Comparison of ENCODE assay signal across 14 cellular contexts in genomic region chr11:9017773-9018172, GRCh38. TPM values are rescaled to one million over a fixed set of nuclear protein-coding genes. Genes with fewer than 3 reads are reported as not detected.
DNase-seq lines count a peak whose midpoint lies in the region; ATAC-seq, FAIRE-seq and TF ChIP-seq lines count a peak whose summit lies in the region.
"Had no signal": no experiment of that assay in that cellular context is flagged by ENCODE, and none has a peak within 500 bp of the region (broad histone marks: within the 10 kb centered on the region; RNA-seq: fewer than 3 reads in every experiment).

No MANE protein-coding gene starts in this region.

- H3K9me3 ChIP-seq in sigmoid colon (no peaks in the 10 kb centered on the region), kidney (ENCODE audit: control insufficient read depth in 1 of 2, low read length in 2 of 2) (no peaks in the 10 kb centered on the region)
- H3K9me3 ChIP-seq: ovary had no signal

- H3K4me3 ChIP-seq in sigmoid colon (no peak overlapping the region), kidney (ENCODE audit: low read length in 2 of 2) (no peak overlapping the region)
- H3K4me3 ChIP-seq: ovary had no signal

- DNase-seq in GM04504 (ENCODE audit: low read depth) (peak; percentile 74), SIG-M5 treated with dmso at 0.1 percent for 504 hours (lab: John Stamatoyannopoulos, UW; ENCODE audit: unreplicated experiment) (peak; percentile 87), germinal center (ENCODE audit: low spot score) (peak; percentile 11), sigmoid colon (peak; percentile 88), NCI-H2227 (lab: John Stamatoyannopoulos, UW; ENCODE audit: unreplicated experiment) (no peak), kidney (no peak)
- DNase-seq in stimulated activated CD4-positive, alpha-beta T cell treated with anti-CD3 and anti-CD28 coated beads, Interleukin-1b, Interleukin-23, amount 100 ng/mL, for 48 hours, result no peak
- DNase-seq: activated T-cell treated with anti-CD3 and anti-CD28 coated beads, Interleukin-2, amount 50 U/mL, for 4 hours; COR-L47; HCEC 1CT; NCI-H226; ovary; T-helper 1 cell had no signal

- H3K9ac ChIP-seq in kidney (ENCODE audit: low read length in 2 of 2), result no peak overlapping the region

- H3K27ac ChIP-seq in sigmoid colon (no peak overlapping the region), kidney (ENCODE audit: low read depth in 2 of 2, low read length in 2 of 2) (no peak overlapping the region)
- H3K27ac ChIP-seq: ovary had no signal

- TF ChIP-seq EP300 in sigmoid colon (IDR thresholded peaks at IDR 0.05), result no peak

- ATAC-seq in GM21786 (IDR thresholded peaks at IDR 0.05; ENCODE audit: unreplicated experiment), result no peak
- ATAC-seq: activated T-cell treated with anti-CD3 and anti-CD28 coated beads, Interleukin-2, amount 50 U/mL, for 4 hours had no signal

- no peaks in the 10 kb centered on the region for H3K27me3 ChIP-seq in sigmoid colon
- H3K27me3 ChIP-seq: ovary had no signal

- 67 to 77% methylated on average over 5 of the region's 5 CpGs for WGBS in sigmoid colon, 2 donors

- no peak for TF ChIP-seq POLR2A in sigmoid colon (IDR thresholded peaks at IDR 0.05)

- intact Hi-C loops in sigmoid colon (cut with DNase I), result loop anchor here (5.0 kb wide), 1 partner anchor 75 kb away; the partner anchor contains the start of gene SCUBE2
- intact Hi-C loops in kidney (cut with DNase I), result loop anchor here (10.0 kb wide), 1 partner anchor 117 kb away; no protein-coding TSS in a partner anchor

- H3K4me1 ChIP-seq in sigmoid colon (peaks cover 0 to 26% (median 12%) of the 10 kb centered on the region in 4 donors), kidney (ENCODE audit: control insufficient read depth in 1 of 2, insufficient read depth in 1 of 2, low read depth in 1 of 2, low read length in 2 of 2) (peaks cover 0 to 4% of the 10 kb centered on the region in 2 donors)

- FAIRE-seq in kidney (lab: Jason Lieb, UNC), result no peak

- TF ChIP-seq CTCF in sigmoid colon (IDR thresholded peaks at IDR 0.05) (no peak), kidney (IDR thresholded peaks at IDR 0.05; ENCODE audit: borderline replicate concordance, extremely low read depth, insufficient read depth) (no peak)

- H3K36me3 ChIP-seq in sigmoid colon (no peaks in the 10 kb centered on the region), kidney (ENCODE audit: control insufficient read depth in 1 of 2, insufficient read depth in 2 of 2, low read length in 2 of 2) (no peaks in the 10 kb centered on the region)
- H3K36me3 ChIP-seq: ovary had no signal

RNA-seq across cellular contexts. Expression of gene NRIP3, which starts 14.0 kb away (rescaled TPM):
- 1 to 10 TPM; 2.3 to 5.3 (median 3.6) TPM for total RNA-seq in sigmoid colon
- under 1 TPM in 2 of 3 donors, not detected in 1; under 0.01 to 0.61 TPM for polyA plus RNA-seq in sigmoid colon
- 1.6 TPM for total RNA-seq in kidney
- polyA plus RNA-seq in kidney (ENCODE audit: insufficient read depth, low read depth, low replicate concordance), result 1.1 TPM

RNA-seq across cellular contexts. Expression of gene TMEM9B, which starts 53.5 kb away (rescaled TPM):
- total RNA-seq in sigmoid colon (10 to 100 TPM; 13.3 to 24.3 (median 20.1) TPM), kidney (64.4 TPM)
- polyA plus RNA-seq in sigmoid colon (10 to 100 TPM; 48.3 to 58.9 (median 49.8) TPM), kidney (ENCODE audit: insufficient read depth, low read depth, low replicate concordance) (73.0 TPM)

Comparison
In these comparisons a context has a peak if more than half of its experiments do, and no peak if none do; other contexts are left out.
1. DNase-seq: peak in GM04504 (single experiment), SIG-M5 treated with dmso at 0.1 percent for 504 hours (single experiment), germinal center (single experiment) and sigmoid colon (single experiment); none in NCI-H2227 (single experiment), stimulated activated CD4-positive, alpha-beta T cell treated with anti-CD3 and anti-CD28 coated beads, Interleukin-1b, Interleukin-23, amount 100 ng/mL, for 48 hours (single experiment) and kidney (single experiment).